Comparison of ENCODE assay signal across 13 cellular contexts in genomic region chr17:73797594-73798110, GRCh38.
A peak's percentile ranks its signal among the peaks of the same experiment; 100 is the strongest.
DNase-seq lines count a peak whose midpoint lies in the region; ATAC-seq and TF ChIP-seq lines count a peak whose summit lies in the region.
"Had no signal": no experiment of that assay in that cellular context is flagged by ENCODE, and none has a peak within 500 bp of the region (broad histone marks: within the 10 kb centered on the region; RNA-seq: fewer than 3 reads in every experiment).

No MANE protein-coding gene starts in this region.

- H2AFZ ChIP-seq in OCI-LY7 (ENCODE audit: low read length): no peak overlapping the region

- H3K9me3 ChIP-seq in liver (ENCODE audit: control insufficient read depth in 4 of 4, low read length in 3 of 4) (no peaks in the 10 kb centered on the region), aorta (ENCODE audit: control insufficient read depth, low read length) (no peaks in the 10 kb centered on the region), OCI-LY7 (ENCODE audit: low read length) (no peaks in the 10 kb centered on the region), esophagus muscularis mucosa (peaks cover 0 to 2% (median 1%) of the 10 kb centered on the region in 4 donors)

- H3K4me1 ChIP-seq in liver (ENCODE audit: control insufficient read depth in 4 of 4, insufficient read depth in 4 of 4, low read length in 3 of 4): peaks cover 15 to 55% (median 39%) of the 10 kb centered on the region in 4 donors
- H3K4me1 ChIP-seq in aorta (ENCODE audit: control insufficient read depth in 1 of 2, insufficient read depth in 2 of 2, low read length in 2 of 2): peaks cover 0 to 3% of the 10 kb centered on the region in 2 donors
- no peaks in the 10 kb centered on the region for H3K4me1 ChIP-seq in OCI-LY7 (ENCODE audit: insufficient read depth, low read length, poor library complexity, severe bottlenecking)
- no peaks in the 10 kb centered on the region for H3K4me1 ChIP-seq in esophagus muscularis mucosa

- no peak for ATAC-seq in left cardiac atrium
- peak; percentile 27 for ATAC-seq in aorta (ENCODE audit: low FRiP score)

- H3K4me1 Mint-ChIP-seq in chondrocyte (ENCODE audit: low read depth): peaks cover 20% of the 10 kb centered on the region

- peak overlapping the region in 1 of 2 donors; percentile 73 for H3K9ac ChIP-seq in liver (ENCODE audit: low read depth in 1 of 2, low read length in 2 of 2)

- BruUV-seq in OCI-LY7 (replicated peaks; lab: Mats Ljungman, UMichigan): no TSS peak

- H3K4me2 ChIP-seq in OCI-LY7 (ENCODE audit: low read length): no peak overlapping the region

- peaks cover 18% of the 10 kb centered on the region for H3K27me3 Mint-ChIP-seq in chondrocyte (ENCODE audit: low read depth)

- H4K20me1 ChIP-seq in OCI-LY7 (ENCODE audit: insufficient read depth, low read length): no peaks in the 10 kb centered on the region

- no peak for TF ChIP-seq RAD21 in liver (IDR thresholded peaks at IDR 0.05)

- DNase-seq in cardiac septum (ENCODE audit: low spot score) (peak; percentile 31), left cardiac atrium (no peak), chondrocyte (ENCODE audit: low spot score) (no peak), aorta (no peak), OCI-LY7 (ENCODE audit: low spot score) (no peak), esophagus muscularis mucosa (ENCODE audit: extremely low spot score) (no peak), pons (ENCODE audit: low spot score) (no peak)
- DNase-seq: DND-41, GF-D8, H7, NCI-H1436 had no signal

- H3K4me3 ChIP-seq in liver (ENCODE audit: low read depth in 1 of 3, low read length in 3 of 3) (no peak overlapping the region), aorta (ENCODE audit: low read length in 2 of 2) (no peak overlapping the region), OCI-LY7 (ENCODE audit: low read depth, low read length, poor library complexity, severe bottlenecking) (no peak overlapping the region), esophagus muscularis mucosa (no peak overlapping the region)
- H3K4me3 ChIP-seq: SK-N-MC had no signal

- H3K9me3 Mint-ChIP-seq in chondrocyte (ENCODE audit: low read depth): peaks cover 2% of the 10 kb centered on the region

- TF ChIP-seq CTCF in chondrocyte (IDR thresholded peaks at IDR 0.05) (no peak), liver (IDR thresholded peaks at IDR 0.05; ENCODE audit: low read depth, low read length, missing input control) (no peak), OCI-LY7 (conservative IDR thresholded peaks at IDR 0.05; ENCODE audit: low read length) (no peak), esophagus muscularis mucosa (IDR thresholded peaks at IDR 0.05) (no peak)

- CTCF ChIA-PET in OCI-LY7 (lab: Charles Lee; ENCODE audit: unreplicated experiment): interaction anchor here (0.6 kb wide), 1 partner anchor 220 kb away, joined by 3 read pairs; no protein-coding TSS in a partner anchor

- H3K27ac ChIP-seq in liver (ENCODE audit: low read depth in 1 of 2, low read length in 2 of 2) (peak overlapping the region; percentile 88 to 89), aorta (ENCODE audit: low read depth in 1 of 2, low read length in 2 of 2) (no peak overlapping the region), OCI-LY7 (ENCODE audit: low read depth, low read length, poor library complexity, severe bottlenecking) (no peak overlapping the region), esophagus muscularis mucosa (replicated peaks in 1 of 4) (no peak overlapping the region)
- H3K27ac ChIP-seq: SK-N-MC had no signal

- TF ChIP-seq EP300 in esophagus muscularis mucosa (IDR thresholded peaks at IDR 0.05): no peak

- H3K4me3 Mint-ChIP-seq in chondrocyte (ENCODE audit: unreplicated experiment): no peak overlapping the region

- 40% methylated on average over 4 of the region's 4 CpGs for WGBS in liver
- WGBS in aorta, 2 donors: 16 to 21% methylated on average over 4 of the region's 4 CpGs
- 66% methylated on average over 4 of the region's 4 CpGs for WGBS in esophagus muscularis mucosa

- peak overlapping the region; percentile 59 for H3K27ac Mint-ChIP-seq in chondrocyte (ENCODE audit: unreplicated experiment)

- H3K27me3 ChIP-seq in liver (ENCODE audit: control insufficient read depth in 4 of 4, insufficient read depth in 4 of 4, low read length in 3 of 4): no peaks in the 10 kb centered on the region
- H3K27me3 ChIP-seq in aorta (ENCODE audit: control insufficient read depth in 1 of 2, insufficient read depth in 2 of 2, low read length in 1 of 2): no peaks in the 10 kb centered on the region
- H3K27me3 ChIP-seq in esophagus muscularis mucosa: peaks cover 0 to 75% (median 3%) of the 10 kb centered on the region in 4 donors

- no peaks in the 10 kb centered on the region for H3K9me2 ChIP-seq in OCI-LY7 (ENCODE audit: insufficient read depth, low read length)

- TF ChIP-seq POLR2A in esophagus muscularis mucosa (IDR thresholded peaks at IDR 0.05; ENCODE audit: low read depth): no peak

- POLR2A ChIA-PET in OCI-LY7 (lab: Charles Lee): no interaction called here

- peaks cover 1% of the 10 kb centered on the region for H3K36me3 Mint-ChIP-seq in chondrocyte (ENCODE audit: low read depth)

- no peaks in the 10 kb centered on the region for H3K36me3 ChIP-seq in liver (ENCODE audit: control insufficient read depth in 4 of 4, insufficient read depth in 3 of 4, low read depth in 1 of 4, low read length in 3 of 4)
- no peaks in the 10 kb centered on the region for H3K36me3 ChIP-seq in aorta (ENCODE audit: control insufficient read depth in 1 of 2, insufficient read depth in 2 of 2, low read length in 1 of 2)
- H3K36me3 ChIP-seq in OCI-LY7 (ENCODE audit: insufficient read depth, low read length): no peaks in the 10 kb centered on the region
- H3K36me3 ChIP-seq in esophagus muscularis mucosa: no peaks in the 10 kb centered on the region

- intact Hi-C loops in cardiac septum (cut with DNase I) (no loop called here), left cardiac atrium (cut with DNase I) (no loop called here), aorta (cut with DNase I) (no loop called here), OCI-LY7 (cut with micrococcal nuclease; ENCODE audit: unreplicated experiment) (no loop called here), esophagus muscularis mucosa (cut with DNase I) (no loop called here)

- H3K79me2 ChIP-seq in OCI-LY7 (ENCODE audit: insufficient read depth, low read depth, low read length): no peaks in the 10 kb centered on the region

TF ChIP-seq in liver, 16 proteins besides CTCF, POLR2A, EP300 and RAD21 (continues in another document):
- TF ChIP-seq RXRA (IDR thresholded peaks at IDR 0.05) (no peak), HNF4G (IDR thresholded peaks at IDR 0.05) (no peak), TAF1 (conservative IDR thresholded peaks at IDR 0.05) (no peak), FOXA1 (IDR thresholded peaks at IDR 0.05) (no peak), HNF4A (conservative IDR thresholded peaks at IDR 0.05) (no peak), SP1 (IDR thresholded peaks at IDR 0.05) (no peak), GABPA (IDR thresholded peaks at IDR 0.05 in 1 of 2, conservative IDR thresholded peaks at IDR 0.05 in 1 of 2) (no peak), ZBTB33 (IDR thresholded peaks at IDR 0.05) (no peak), YY1 (IDR thresholded peaks at IDR 0.05) (no peak), MAX (IDR thresholded peaks at IDR 0.05) (no peak), FOXA2 (IDR thresholded peaks at IDR 0.05) (no peak), NR2F2 (IDR thresholded peaks at IDR 0.05) (no peak)
- TF ChIP-seq, protein P1, sequence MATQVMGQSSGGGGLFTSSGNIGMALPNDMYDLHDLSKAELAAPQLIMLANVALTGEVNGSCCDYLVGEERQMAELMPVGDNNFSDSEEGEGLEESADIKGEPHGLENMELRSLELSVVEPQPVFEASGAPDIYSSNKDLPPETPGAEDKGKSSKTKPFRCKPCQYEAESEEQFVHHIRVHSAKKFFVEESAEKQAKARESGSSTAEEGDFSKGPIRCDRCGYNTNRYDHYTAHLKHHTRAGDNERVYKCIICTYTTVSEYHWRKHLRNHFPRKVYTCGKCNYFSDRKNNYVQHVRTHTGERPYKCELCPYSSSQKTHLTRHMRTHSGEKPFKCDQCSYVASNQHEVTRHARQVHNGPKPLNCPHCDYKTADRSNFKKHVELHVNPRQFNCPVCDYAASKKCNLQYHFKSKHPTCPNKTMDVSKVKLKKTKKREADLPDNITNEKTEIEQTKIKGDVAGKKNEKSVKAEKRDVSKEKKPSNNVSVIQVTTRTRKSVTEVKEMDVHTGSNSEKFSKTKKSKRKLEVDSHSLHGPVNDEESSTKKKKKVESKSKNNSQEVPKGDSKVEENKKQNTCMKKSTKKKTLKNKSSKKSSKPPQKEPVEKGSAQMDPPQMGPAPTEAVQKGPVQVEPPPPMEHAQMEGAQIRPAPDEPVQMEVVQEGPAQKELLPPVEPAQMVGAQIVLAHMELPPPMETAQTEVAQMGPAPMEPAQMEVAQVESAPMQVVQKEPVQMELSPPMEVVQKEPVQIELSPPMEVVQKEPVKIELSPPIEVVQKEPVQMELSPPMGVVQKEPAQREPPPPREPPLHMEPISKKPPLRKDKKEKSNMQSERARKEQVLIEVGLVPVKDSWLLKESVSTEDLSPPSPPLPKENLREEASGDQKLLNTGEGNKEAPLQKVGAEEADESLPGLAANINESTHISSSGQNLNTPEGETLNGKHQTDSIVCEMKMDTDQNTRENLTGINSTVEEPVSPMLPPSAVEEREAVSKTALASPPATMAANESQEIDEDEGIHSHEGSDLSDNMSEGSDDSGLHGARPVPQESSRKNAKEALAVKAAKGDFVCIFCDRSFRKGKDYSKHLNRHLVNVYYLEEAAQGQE (IDR thresholded peaks at IDR 0.05): no peak
- TF ChIP-seq, protein P2, sequence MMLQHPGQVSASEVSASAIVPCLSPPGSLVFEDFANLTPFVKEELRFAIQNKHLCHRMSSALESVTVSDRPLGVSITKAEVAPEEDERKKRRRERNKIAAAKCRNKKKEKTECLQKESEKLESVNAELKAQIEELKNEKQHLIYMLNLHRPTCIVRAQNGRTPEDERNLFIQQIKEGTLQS (IDR thresholded peaks at IDR 0.05): no peak

Comparison
In these comparisons a context has a peak if more than half of its experiments do, and no peak if none do; other contexts are left out.
1. H3K27ac ChIP-seq: peak in liver (2 of 2); none in aorta (0 of 2), OCI-LY7 (single experiment) and esophagus muscularis mucosa (0 of 4).